Comparison of ENCODE assay signal across 4 cellular contexts in genomic region chr10:49195864-49196263, GRCh38. TPM values are rescaled to one million over a fixed set of nuclear protein-coding genes. Genes with fewer than 3 reads are reported as not detected.
"Had no signal": no experiment of that assay in that cellular context is flagged by ENCODE, and none has a peak within 500 bp of the region (broad histone marks: within the 10 kb centered on the region; RNA-seq: fewer than 3 reads in every experiment).

No MANE protein-coding gene starts in this region.

RNA-seq across cellular contexts. Expression of gene TMEM273, which starts 7.7 kb away (rescaled TPM):
- total RNA-seq: HepG2, HT-29, HT1080, IMR-90 had no signal
- polyA plus RNA-seq: HepG2, IMR-90 had no signal
